8 cellular contexts compared by ENCODE assay signal in genomic region chr2:18559531-18559930, GRCh38. TPM values are rescaled to one million over a fixed set of nuclear protein-coding genes. Genes with fewer than 3 reads are reported as not detected.
DNase-seq lines count a peak whose midpoint lies in the region; ATAC-seq, FAIRE-seq and TF ChIP-seq lines count a peak whose summit lies in the region.

No MANE protein-coding gene starts in this region.

- TF ChIP-seq RAD21 in A549 (conservative IDR thresholded peaks at IDR 0.05 in 1 of 2, IDR thresholded peaks at IDR 0.05 in 1 of 2), result no peak

- peaks cover 14% of the 10 kb centered on the region for H3K4me1 Mint-ChIP-seq in activated T-helper 17 cell treated with anti-CD3 and anti-CD28 coated beads, Interleukin-2, amount 50 U/mL, for 72 hours
- peaks cover 49% of the 10 kb centered on the region for H3K4me1 Mint-ChIP-seq in stimulated activated naive CD8-positive, alpha-beta T cell treated with anti-CD3 and anti-CD28 coated beads, Interleukin-15, amount 100 ng/mL, for 72 hours

- H3K4me1 ChIP-seq in A549, result peaks cover 15% of the 10 kb centered on the region
- H3K4me1 ChIP-seq in iPS-15b (ENCODE audit: control insufficient read depth, insufficient read depth, low read length), result peaks cover 3% of the 10 kb centered on the region

- ATAC-seq in A549, result no peak
- peak; percentile 0 for ATAC-seq in GM21423 (IDR thresholded peaks at IDR 0.05; ENCODE audit: unreplicated experiment)
- peak; percentile 0 for ATAC-seq in activated T-helper 17 cell treated with anti-CD3 and anti-CD28 coated beads, Interleukin-2, amount 50 U/mL, for 72 hours (replicated peaks)
- no peak for ATAC-seq in stimulated activated naive CD8-positive, alpha-beta T cell treated with anti-CD3 and anti-CD28 coated beads, Interleukin-15, amount 100 ng/mL, for 72 hours

- TF ChIP-seq CTCF in A549 (IDR thresholded peaks at IDR 0.05), result no peak

- H3K4me3 ChIP-seq in A549, result peak overlapping the region; percentile 86
- peak overlapping the region; percentile 79 for H3K4me3 ChIP-seq in iPS-15b (ENCODE audit: low read depth, low read length)

- H3K9ac ChIP-seq in iPS-15b (ENCODE audit: low read depth, low read length), result peak overlapping the region; percentile 92

- no peaks in the 10 kb centered on the region for H3K27me3 ChIP-seq in iPS-15b (ENCODE audit: control insufficient read depth, insufficient read depth, low read length)

- WGBS in A549 (ENCODE audit: missing lambda C conversion rate), result 43% methylated on average over 8 of the region's 8 CpGs

- no peaks in the 10 kb centered on the region for H3K27me3 Mint-ChIP-seq in activated T-helper 17 cell treated with anti-CD3 and anti-CD28 coated beads, Interleukin-2, amount 50 U/mL, for 72 hours
- H3K27me3 Mint-ChIP-seq in stimulated activated naive CD8-positive, alpha-beta T cell treated with anti-CD3 and anti-CD28 coated beads, Interleukin-15, amount 100 ng/mL, for 72 hours, result no peaks in the 10 kb centered on the region

- POLR2A ChIA-PET in A549 (lab: Yijun Ruan, JAX), result interaction anchor here (0.6 to 1.2 kb wide), 2 partner anchors 432 to 788 kb away, joined by 3 to 4 read pairs; no protein-coding TSS in a partner anchor

- H3K27ac ChIP-seq in A549, result peak overlapping the region; percentile 92 to 96

- peak overlapping the region; percentile 93 for H3K4me3 Mint-ChIP-seq in activated T-helper 17 cell treated with anti-CD3 and anti-CD28 coated beads, Interleukin-2, amount 50 U/mL, for 72 hours
- H3K4me3 Mint-ChIP-seq in stimulated activated naive CD8-positive, alpha-beta T cell treated with anti-CD3 and anti-CD28 coated beads, Interleukin-15, amount 100 ng/mL, for 72 hours, result peak overlapping the region; percentile 87 to 88

- CTCF ChIA-PET in A549 (lab: Yijun Ruan, JAX), result interaction anchor here (1.4 to 2.1 kb wide), 3 partner anchors 11 to 173 kb away, joined by 4 to 11 read pairs (median 4); no protein-coding TSS in a partner anchor

- peak overlapping the region; percentile 88 for H3K4me2 ChIP-seq in A549

- H3K9me3 Mint-ChIP-seq in activated T-helper 17 cell treated with anti-CD3 and anti-CD28 coated beads, Interleukin-2, amount 50 U/mL, for 72 hours, result no peaks in the 10 kb centered on the region
- H3K9me3 Mint-ChIP-seq in stimulated activated naive CD8-positive, alpha-beta T cell treated with anti-CD3 and anti-CD28 coated beads, Interleukin-15, amount 100 ng/mL, for 72 hours, result no peaks in the 10 kb centered on the region

- no peak for TF ChIP-seq EP300 in A549 (IDR thresholded peaks at IDR 0.05)

- TF ChIP-seq POLR2A in A549 (IDR thresholded peaks at IDR 0.05; ENCODE audit: low read length), result no peak

- peak in 1 of 2 experiments; percentile 8 for DNase-seq in A549 (ENCODE audit: low read depth in 1 of 2, low spot score in 1 of 2)
- DNase-seq in stimulated activated naive CD8-positive, alpha-beta T cell treated with anti-CD3 and anti-CD28 coated beads, Interleukin-15, amount 100 ng/mL, for 72 hours, result no peak
- DNase-seq in KBM-7, result no peak
- DNase-seq in cortex of kidney (lab: John Stamatoyannopoulos, UW), result no peak
- DNase-seq in NCI-H1105 (lab: John Stamatoyannopoulos, UW), result no peak

- no peaks in the 10 kb centered on the region for H3K36me3 ChIP-seq in iPS-15b (ENCODE audit: control insufficient read depth, insufficient read depth, low read length)

- in situ Hi-C loops in KBM-7 (cut with MboI; ENCODE audit: low pct_unique_long_range_greater_than_20kb, low sequenced_read_pairs), result no loop called here

- H3K36me3 Mint-ChIP-seq in activated T-helper 17 cell treated with anti-CD3 and anti-CD28 coated beads, Interleukin-2, amount 50 U/mL, for 72 hours (ENCODE audit: low read depth), result peaks cover 28% of the 10 kb centered on the region

- peak overlapping the region; percentile 95 for H3K27ac Mint-ChIP-seq in activated T-helper 17 cell treated with anti-CD3 and anti-CD28 coated beads, Interleukin-2, amount 50 U/mL, for 72 hours
- H3K27ac Mint-ChIP-seq in stimulated activated naive CD8-positive, alpha-beta T cell treated with anti-CD3 and anti-CD28 coated beads, Interleukin-15, amount 100 ng/mL, for 72 hours, result peak overlapping the region; percentile 83 to 85

- no peaks in the 10 kb centered on the region for H3K9me3 ChIP-seq in A549
- H3K9me3 ChIP-seq in iPS-15b (ENCODE audit: control insufficient read depth, insufficient read depth, low read length), result no peaks in the 10 kb centered on the region

- no peak for FAIRE-seq in A549 (lab: Jason Lieb, UNC)

TF ChIP-seq in A549, 52 proteins besides CTCF, POLR2A, EP300 and RAD21:
- no peak for TF ChIP-seq ZC3H11A (IDR thresholded peaks at IDR 0.05)
- TF ChIP-seq RFX5 (IDR thresholded peaks at IDR 0.05), result no peak
- no peak for TF ChIP-seq HDAC2 (IDR thresholded peaks at IDR 0.05)
- no peak for TF ChIP-seq RNF2 (IDR thresholded peaks at IDR 0.05; ENCODE audit: borderline replicate concordance, low read depth)
- no peak for TF ChIP-seq HOXB13 (CRISPR knock-in tag; IDR thresholded peaks at IDR 0.05; ENCODE audit: low read depth)
- TF ChIP-seq USF2 (IDR thresholded peaks at IDR 0.05), result no peak
- TF ChIP-seq SREBF2 (IDR thresholded peaks at IDR 0.05), result no peak
- no peak for TF ChIP-seq SMC3 (IDR thresholded peaks at IDR 0.05)
- no peak for TF ChIP-seq NFE2L2 (conservative IDR thresholded peaks at IDR 0.05; ENCODE audit: low read length)
TF ChIP-seq in A549: peak in this region for 0.

RNA-seq across cellular contexts. Expression of gene RDH14, which starts 0.9 kb away (rescaled TPM):
- polyA plus RNA-seq in A549 (2011; rRNA removed) (42.2 and 44.5 TPM in 2 replicates), A549 (2017; fragmentation: RNase III; extraction: RNeasy Plus Mini Kit Qiagen cat#74134 plus additional on column Dnase treatment) (32.2 to 37.0 TPM (median 36.2 TPM) in 3 replicates)
- 15.5 and 20.6 TPM in 2 replicates for polyA plus RNA-seq in A549 (2012; cell fraction: cytosol; rRNA removed)
- polyA plus RNA-seq in A549 (2012; cell fraction: nucleus; rRNA removed), result 9.8 and 11.7 TPM in 2 replicates
- 12.1 and 14.5 TPM in 2 replicates for polyA minus RNA-seq in A549 (2011; rRNA and poly(A)+ RNA removed)
- 10 to 100 TPM in 1 of 2 donors, 1 to 10 TPM in 1; 8.1 to 13.9 TPM for total RNA-seq in activated T-helper 17 cell treated with anti-CD3 and anti-CD28 coated beads, Interleukin-2, amount 50 U/mL, for 72 hours

RNA-seq across cellular contexts. Expression of gene NT5C1B, which starts 29.8 kb away (rescaled TPM):
- not detected in 2 replicates for polyA plus RNA-seq in A549 (2011; rRNA removed)
- not detected in 2 replicates for polyA plus RNA-seq in A549 (2012; cell fraction: cytosol; rRNA removed)
- not detected in 2 replicates for polyA plus RNA-seq in A549 (2012; cell fraction: nucleus; rRNA removed)
- not detected in 3 replicates for polyA plus RNA-seq in A549 (2017; fragmentation: RNase III; extraction: RNeasy Plus Mini Kit Qiagen cat#74134 plus additional on column Dnase treatment)
- polyA minus RNA-seq in A549 (2011; rRNA and poly(A)+ RNA removed), result not detected in 2 replicates
- total RNA-seq in activated T-helper 17 cell treated with anti-CD3 and anti-CD28 coated beads, Interleukin-2, amount 50 U/mL, for 72 hours, result not detected

Comparison
In these comparisons a context has a peak if more than half of its experiments do, and no peak if none do; other contexts are left out.
1. ATAC-seq: peak in GM21423 (single experiment) and activated T-helper 17 cell treated with anti-CD3 and anti-CD28 coated beads, Interleukin-2, amount 50 U/mL, for 72 hours (single experiment); none in A549 (0 of 2) and stimulated activated naive CD8-positive, alpha-beta T cell treated with anti-CD3 and anti-CD28 coated beads, Interleukin-15, amount 100 ng/mL, for 72 hours (single experiment).